Comparison of ENCODE assay signal across 16 cellular contexts in the genomic region with DNA sequence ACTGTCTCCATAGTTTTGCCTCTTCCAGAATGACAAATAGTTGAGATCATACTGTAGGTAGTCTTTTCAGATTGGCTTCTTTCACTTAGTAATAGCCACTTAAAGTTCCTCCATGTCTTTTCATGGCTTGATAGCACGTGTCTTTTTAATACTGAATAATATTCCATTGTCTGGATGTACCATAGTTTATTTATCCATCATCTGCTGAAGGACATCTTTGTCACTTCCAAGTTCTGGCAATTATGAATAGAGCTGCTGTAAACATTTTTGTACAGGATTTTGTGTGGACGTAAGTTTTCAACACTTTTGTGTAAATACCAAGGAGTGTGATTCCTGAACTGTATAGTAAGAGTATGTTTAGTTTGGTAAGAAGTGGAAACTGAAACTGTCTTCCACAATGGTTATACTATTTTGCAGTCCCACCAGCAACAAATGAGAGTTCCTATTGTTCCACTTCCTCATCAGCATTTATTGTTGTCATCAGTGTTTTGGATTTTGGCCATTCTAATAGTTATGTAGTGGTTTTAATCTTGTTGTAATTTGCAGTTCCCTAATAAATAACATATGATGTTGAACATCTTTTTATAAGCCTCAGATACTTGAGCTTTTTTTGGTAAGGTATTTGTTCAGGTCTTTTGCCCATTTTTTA.
"Had no signal": no experiment of that assay in that cellular context is flagged by ENCODE, and none has a peak within 500 bp of the region (broad histone marks: within the 10 kb centered on the region; RNA-seq: fewer than 3 reads in every experiment).

No MANE protein-coding gene starts in this region.

- DNase-seq: activated CD4-positive, alpha-beta T cell treated with anti-CD3 and anti-CD28 coated beads, Interleukin-2, amount 10 ng/mL, durations not matched to agents 7 days and 5 days; activated CD8-positive, alpha-beta memory T cell treated with anti-CD3 and anti-CD28 coated beads, Interleukin-2, amount 50 U/mL, for 48 hours; activated gamma-delta T cell treated with Interleukin-2 at 50 U/mL for 16 hours; amniotic stem cell; body of pancreas; effector CD8-positive, alpha-beta T cell; mammary epithelial cell; upper lobe of left lung had no signal

- H3K27ac ChIP-seq: body of pancreas, coronary artery, epithelial cell of prostate, neural progenitor cell, upper lobe of left lung had no signal

- H3K27me3 Mint-ChIP-seq: stimulated activated naive CD8-positive, alpha-beta T cell treated with anti-CD3 and anti-CD28 coated beads, Interleukin-15, Interleukin-2, amounts not matched to agents 100 ng/mL and 50 ng/mL, for 24 hours had no signal

- H3K4me1 Mint-ChIP-seq: activated CD4-positive, alpha-beta T cell treated with anti-CD3 and anti-CD28 coated beads, Interleukin-2, amount 10 ng/mL, durations not matched to agents 7 days and 5 days; central memory CD8-positive, alpha-beta T cell; neural progenitor cell had no signal

- H3K9ac ChIP-seq: neural progenitor cell had no signal

- H3K36me3 ChIP-seq: neural progenitor cell, upper lobe of left lung had no signal

- H3K4me3 ChIP-seq: body of pancreas, coronary artery, neural progenitor cell, upper lobe of left lung had no signal

- H3K27me3 ChIP-seq: body of pancreas, neural progenitor cell, upper lobe of left lung had no signal

- H3K9me3 ChIP-seq: body of pancreas, upper lobe of left lung had no signal

- ATAC-seq: body of pancreas, sciatic nerve had no signal

- H3K36me3 Mint-ChIP-seq: activated naive CD8-positive, alpha-beta T cell; neural progenitor cell had no signal

- H3K4me3 Mint-ChIP-seq: activated CD4-positive, alpha-beta T cell treated with anti-CD3 and anti-CD28 coated beads, Interleukin-2, amount 10 ng/mL, durations not matched to agents 7 days and 5 days; activated naive CD8-positive, alpha-beta T cell; central memory CD8-positive, alpha-beta T cell; neural progenitor cell; stimulated activated naive CD8-positive, alpha-beta T cell treated with anti-CD3 and anti-CD28 coated beads, Interleukin-15, Interleukin-2, amounts not matched to agents 100 ng/mL and 50 ng/mL, for 24 hours; T-helper 2 cell treated with Interferon-gamma antibody and Interleukin-4, amounts not matched to agents 5 μg/mL and 100 μg/mL, for 36 hours had no signal

- H3K27ac Mint-ChIP-seq: activated CD4-positive, alpha-beta T cell treated with anti-CD3 and anti-CD28 coated beads, Interleukin-2, amount 10 ng/mL, durations not matched to agents 7 days and 5 days; activated naive CD8-positive, alpha-beta T cell; neural progenitor cell; stimulated activated naive CD8-positive, alpha-beta T cell treated with anti-CD3 and anti-CD28 coated beads, Interleukin-15, Interleukin-2, amounts not matched to agents 100 ng/mL and 50 ng/mL, for 24 hours; T-helper 2 cell treated with Interferon-gamma antibody and Interleukin-4, amounts not matched to agents 5 μg/mL and 100 μg/mL, for 36 hours had no signal

- H3K4me2 ChIP-seq: neural progenitor cell had no signal

- H3K4me1 ChIP-seq: body of pancreas, upper lobe of left lung had no signal

- H3K9me3 Mint-ChIP-seq: T-helper 2 cell treated with Interferon-gamma antibody and Interleukin-4, amounts not matched to agents 5 μg/mL and 100 μg/mL, for 36 hours had no signal

- H2AFZ ChIP-seq: neural progenitor cell had no signal
